32 cellular contexts compared by ENCODE assay signal in the genomic region with DNA sequence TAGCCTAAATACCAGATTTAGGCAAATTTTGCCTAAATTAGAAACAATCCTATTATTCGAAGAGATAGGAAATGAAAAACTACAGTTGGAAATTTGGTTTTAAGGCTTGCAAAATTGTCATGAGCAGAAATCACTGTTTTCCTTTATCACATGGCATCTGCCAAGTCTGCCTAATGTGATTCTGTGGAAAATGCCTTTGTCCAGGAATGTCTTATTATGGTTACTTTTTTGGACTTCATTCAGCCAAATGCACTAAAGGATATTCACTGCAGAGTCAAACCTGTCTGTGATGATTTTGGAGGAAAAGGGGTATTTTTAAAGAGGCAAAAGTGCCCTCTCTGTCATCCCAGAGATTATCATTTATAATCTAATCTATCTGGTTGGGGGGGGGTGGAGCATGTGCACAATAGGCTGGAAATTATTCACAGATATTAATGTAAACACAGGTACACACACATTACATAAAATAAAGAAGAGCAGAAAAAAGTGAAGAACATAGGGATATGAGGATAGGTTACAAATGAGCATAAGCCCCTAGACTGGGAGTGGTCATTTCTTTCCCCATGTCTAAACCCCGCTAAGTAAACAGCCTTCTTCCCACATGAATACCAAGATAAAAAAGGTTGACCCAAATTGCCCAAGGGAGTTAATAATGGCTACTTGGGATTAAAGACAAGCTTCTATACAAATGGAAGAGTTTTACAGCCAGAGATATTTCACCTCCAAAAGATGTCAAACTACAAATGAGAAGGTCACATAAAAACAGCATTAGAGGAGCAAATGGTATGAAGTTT.
"Had no signal": no experiment of that assay in that cellular context is flagged by ENCODE, and none has a peak within 500 bp of the region (broad histone marks: within the 10 kb centered on the region; RNA-seq: fewer than 3 reads in every experiment).

No MANE protein-coding gene starts in this region.

- ATAC-seq: activated CD4-positive, alpha-beta T cell treated with anti-CD3 and anti-CD28 coated beads for 36 hours; activated T-helper 17 cell treated with anti-CD3 and anti-CD28 coated beads, Interleukin-2, amount 50 U/mL, for 72 hours had no signal

- DNase-seq: activated CD4-positive, alpha-beta memory T cell treated with anti-CD3 and anti-CD28 coated beads, Interleukin-2, amount 10 ng/mL, durations not matched to agents 7 days and 5 days; activated CD4-positive, alpha-beta T cell treated with anti-CD3 and anti-CD28 coated beads for 36 hours; activated CD4-positive, alpha-beta T cell treated with anti-CD3 and anti-CD28 coated beads, Interleukin-2, amount 50 U/mL, for 1 hour; activated CD4-positive, CD25-positive, alpha-beta regulatory T cell; activated gamma-delta T cell; activated naive CD4-positive, alpha-beta T cell treated with anti-CD3 and anti-CD28 coated beads, Interleukin-2, amount 50 U/mL, for 16 hours; activated naive CD8-positive, alpha-beta T cell treated with anti-CD3 and anti-CD28 coated beads, Interleukin-2, amount 10 ng/mL, durations not matched to agents 7 days and 5 days; activated T-cell treated with anti-CD3 and anti-CD28 coated beads for 4 hours; activated T-cell treated with anti-CD3 and anti-CD28 coated beads, Interleukin-2, amount 50 U/mL, for 48 hours; adrenal gland; aorta; brain microvascular endothelial cell; cerebellar nuclear complex; MV-4-11; NCI-H1092 treated with DMSO at 0.1 percent for 48 hours; NCI-H1417 treated with DMSO at 0.1 percent for 48 hours; NCI-H1694; NCI-H2029; NCI-H345; NCI-H510A; NCI-H526 treated with DMSO at 0.1 percent for 48 hours; NCI-H82; Peyer's patch; Right ventricle myocardium superior; SJCRH30; SK-N-SH; T-helper 1 cell had no signal

- H3K4me3 Mint-ChIP-seq: activated CD4-positive, alpha-beta memory T cell treated with anti-CD3 and anti-CD28 coated beads, Interleukin-2, amount 10 ng/mL, durations not matched to agents 7 days and 5 days; activated CD4-positive, alpha-beta T cell treated with anti-CD3 and anti-CD28 coated beads for 36 hours; activated naive CD8-positive, alpha-beta T cell treated with anti-CD3 and anti-CD28 coated beads, Interleukin-2, amount 10 ng/mL, durations not matched to agents 7 days and 5 days; activated T-helper 17 cell treated with anti-CD3 and anti-CD28 coated beads, Interleukin-2, amount 50 U/mL, for 72 hours had no signal

- H3K4me2 ChIP-seq: KMS-11, SK-N-SH had no signal

- H3K4me3 ChIP-seq: adrenal gland, cardiac muscle cell, Peyer's patch, SJCRH30 had no signal

- H3K9me3 Mint-ChIP-seq: activated CD4-positive, alpha-beta memory T cell treated with anti-CD3 and anti-CD28 coated beads, Interleukin-2, amount 10 ng/mL, durations not matched to agents 7 days and 5 days; activated naive CD8-positive, alpha-beta T cell treated with anti-CD3 and anti-CD28 coated beads, Interleukin-2, amount 10 ng/mL, durations not matched to agents 7 days and 5 days; activated T-helper 17 cell treated with anti-CD3 and anti-CD28 coated beads, Interleukin-2, amount 50 U/mL, for 72 hours had no signal

- H3K9me3 ChIP-seq: adrenal gland, Peyer's patch, SJCRH30, SK-N-SH had no signal

- H3K27me3 Mint-ChIP-seq: activated CD4-positive, alpha-beta memory T cell treated with anti-CD3 and anti-CD28 coated beads, Interleukin-2, amount 10 ng/mL, durations not matched to agents 7 days and 5 days had no signal

- H3K27ac ChIP-seq: adrenal gland, brain microvascular endothelial cell, cardiac muscle cell, KMS-11, Peyer's patch, RWPE1, SJCRH30, VCaP had no signal

- H3K9ac ChIP-seq: KMS-11, SK-N-SH had no signal

- H3K4me1 Mint-ChIP-seq: activated CD4-positive, alpha-beta memory T cell treated with anti-CD3 and anti-CD28 coated beads, Interleukin-2, amount 10 ng/mL, durations not matched to agents 7 days and 5 days; activated CD4-positive, alpha-beta T cell treated with anti-CD3 and anti-CD28 coated beads for 36 hours; activated naive CD8-positive, alpha-beta T cell treated with anti-CD3 and anti-CD28 coated beads, Interleukin-2, amount 10 ng/mL, durations not matched to agents 7 days and 5 days; activated T-helper 17 cell treated with anti-CD3 and anti-CD28 coated beads, Interleukin-2, amount 50 U/mL, for 72 hours had no signal

- H3K36me3 ChIP-seq: adrenal gland, brain microvascular endothelial cell, cardiac muscle cell, Peyer's patch, SJCRH30 had no signal

- H3K36me3 Mint-ChIP-seq: activated naive CD8-positive, alpha-beta T cell treated with anti-CD3 and anti-CD28 coated beads, Interleukin-2, amount 10 ng/mL, durations not matched to agents 7 days and 5 days had no signal

- H3K27me3 ChIP-seq: adrenal gland, brain microvascular endothelial cell, cardiac muscle cell, Peyer's patch, SJCRH30 had no signal

- H3K27ac Mint-ChIP-seq: activated CD4-positive, alpha-beta memory T cell treated with anti-CD3 and anti-CD28 coated beads, Interleukin-2, amount 10 ng/mL, durations not matched to agents 7 days and 5 days; activated CD4-positive, alpha-beta T cell treated with anti-CD3 and anti-CD28 coated beads for 36 hours; activated naive CD8-positive, alpha-beta T cell treated with anti-CD3 and anti-CD28 coated beads, Interleukin-2, amount 10 ng/mL, durations not matched to agents 7 days and 5 days; activated T-helper 17 cell treated with anti-CD3 and anti-CD28 coated beads, Interleukin-2, amount 50 U/mL, for 72 hours had no signal

- H3K4me1 ChIP-seq: adrenal gland, Peyer's patch, SJCRH30 had no signal
